ENCODE assay signal across 26 cellular contexts in genomic region chr12:114319422-114319821, GRCh38.
DNase-seq lines count a peak whose midpoint lies in the region; ATAC-seq and TF ChIP-seq lines count a peak whose summit lies in the region.
"Had no signal": no experiment of that assay in that cellular context is flagged by ENCODE, and none has a peak within 500 bp of the region (broad histone marks: within the 10 kb centered on the region; RNA-seq: fewer than 3 reads in every experiment).

No MANE protein-coding gene starts in this region.

- H2BK15ac ChIP-seq in H9 (ENCODE audit: low read depth, low read length) (no peak overlapping the region), mesendoderm (replicated peaks; ENCODE audit: low read depth) (no peak overlapping the region)

- H3K23me2 ChIP-seq in H9 (ENCODE audit: insufficient read length, low read depth, low read length, poor library complexity, severe bottlenecking), result no peaks in the 10 kb centered on the region

- H3K9me3 ChIP-seq in H9 (ENCODE audit: control insufficient read depth, low read depth, low read length) (no peaks in the 10 kb centered on the region), smooth muscle cell (replicated peaks; ENCODE audit: low read depth) (no peaks in the 10 kb centered on the region)
- H3K9me3 ChIP-seq: Caco-2 had no signal

- H2AK5ac ChIP-seq in H9 (ENCODE audit: insufficient read length, low read length), result no peak overlapping the region
- H2AK5ac ChIP-seq in mesendoderm (ENCODE audit: low read length), result no peak overlapping the region

- peaks cover 6% of the 10 kb centered on the region for H3F3A ChIP-seq in smooth muscle cell (ENCODE audit: low read depth)

- no peak for TF ChIP-seq CTCF in BJ (IDR thresholded peaks at IDR 0.05; ENCODE audit: insufficient read depth, low read depth, low read length)
- TF ChIP-seq CTCF in H9 (conservative IDR thresholded peaks at IDR 0.05), result no peak
- TF ChIP-seq CTCF in fibroblast of mammary gland (conservative IDR thresholded peaks at IDR 0.05; ENCODE audit: control insufficient read depth, insufficient read depth, low read depth, low read length), result no peak
- no peak for TF ChIP-seq CTCF in smooth muscle cell (IDR thresholded peaks at IDR 0.05; ENCODE audit: borderline replicate concordance, insufficient read depth, poor library complexity, severe bottlenecking)

- no peak overlapping the region for H2BK120ac ChIP-seq in H9 (ENCODE audit: low read depth, low read length, poor library complexity, severe bottlenecking)
- no peak overlapping the region for H2BK120ac ChIP-seq in mesendoderm (ENCODE audit: low read depth, low read length)

- H2BK5ac ChIP-seq in H9 (ENCODE audit: insufficient read length, low read length), result no peak overlapping the region
- no peak overlapping the region for H2BK5ac ChIP-seq in mesendoderm (ENCODE audit: low read length)

- H3K18ac ChIP-seq in H9 (ENCODE audit: insufficient read length, low read depth, low read length), result no peak overlapping the region
- no peak overlapping the region for H3K18ac ChIP-seq in mesendoderm (ENCODE audit: low read length)

- H3K79me2 ChIP-seq in H9 (ENCODE audit: insufficient read depth, low read length), result no peaks in the 10 kb centered on the region
- no peaks in the 10 kb centered on the region for H3K79me2 ChIP-seq in smooth muscle cell (ENCODE audit: low read depth)
- H3K79me2 ChIP-seq in mesendoderm (ENCODE audit: control insufficient read depth, insufficient read depth, low read length), result no peaks in the 10 kb centered on the region

- CTCF ChIA-PET in BJ (lab: Yijun Ruan, JAX), result interaction anchor here (0.6 kb wide), 1 partner anchor 221 kb away, joined by 3 read pairs; no protein-coding TSS in a partner anchor

- H3K79me1 ChIP-seq in H9 (ENCODE audit: insufficient read depth, low read depth, low read length, poor library complexity, severe bottlenecking) (no peaks in the 10 kb centered on the region), mesendoderm (ENCODE audit: low read length) (no peaks in the 10 kb centered on the region)

- no peak for ATAC-seq in HG03159 (IDR thresholded peaks at IDR 0.05; ENCODE audit: unreplicated experiment)
- ATAC-seq in GM19452 (IDR thresholded peaks at IDR 0.05; ENCODE audit: unreplicated experiment), result no peak
- ATAC-seq: activated CD4-positive, CD25-positive, alpha-beta regulatory T cell treated with anti-CD3 and anti-CD28 coated beads, Interleukin-2, amount 50 U/mL, for 24 hours had no signal

- H4K8ac ChIP-seq in H9 (replicated peaks; ENCODE audit: insufficient read length, low read depth, low read length), result no peak overlapping the region
- no peak overlapping the region for H4K8ac ChIP-seq in mesendoderm (ENCODE audit: low read depth, low read length)

- no peak overlapping the region for H4K5ac ChIP-seq in H9 (ENCODE audit: insufficient read length, low read depth, low read length)
- no peak overlapping the region for H4K5ac ChIP-seq in mesendoderm (ENCODE audit: low read length)

- H3K36me3 ChIP-seq in BJ (ENCODE audit: control insufficient read depth, insufficient read depth, low read length) (no peaks in the 10 kb centered on the region), smooth muscle cell (ENCODE audit: low read depth) (no peaks in the 10 kb centered on the region), mesendoderm (ENCODE audit: control insufficient read depth, insufficient read depth, low read length) (no peaks in the 10 kb centered on the region)
- H3K36me3 ChIP-seq: BLaER1 treated with 17β-estradiol and CSF1 and Interleukin-3, amounts not matched to agents 10 nM and 100 nM; spleen; tibial nerve had no signal

- H2AFZ ChIP-seq in H9 (ENCODE audit: low read length), result no peak overlapping the region
- H2AFZ ChIP-seq in smooth muscle cell (ENCODE audit: low read depth), result no peak overlapping the region

- POLR2A ChIA-PET in BJ (lab: Charles Lee), result no interaction called here

- no peak overlapping the region for H2BK20ac ChIP-seq in H9 (ENCODE audit: low read depth, low read length, poor library complexity, severe bottlenecking)

- no peaks in the 10 kb centered on the region for H3K4me1 ChIP-seq in H9 (ENCODE audit: insufficient read depth, low read length)
- no peaks in the 10 kb centered on the region for H3K4me1 ChIP-seq in smooth muscle cell (ENCODE audit: low read depth)
- no peaks in the 10 kb centered on the region for H3K4me1 ChIP-seq in mesendoderm (ENCODE audit: control insufficient read depth, low read depth, low read length)
- H3K4me1 ChIP-seq: Caco-2, spleen, tibial nerve had no signal

- H3K36me3 Mint-ChIP-seq in H9 (ENCODE audit: insufficient read depth in 1 of 3, low read depth in 3 of 3), result no peaks in the 10 kb centered on the region

- no CpG with 5 or more reads among the region's 11 CpGs for WGBS in H9 (ENCODE audit: extremely low coverage, insufficient read length, low lambda C conversion rate)
- WGBS in smooth muscle cell (ENCODE audit: low lambda C conversion rate), result 40% methylated on average over 11 of the region's 11 CpGs
- WGBS in mesendoderm (ENCODE audit: extremely low coverage, insufficient coverage, low lambda C conversion rate), result no CpG with 5 or more reads among the region's 11 CpGs

- H4K20me1 ChIP-seq in H9 (ENCODE audit: control insufficient read depth, insufficient read depth, insufficient read length) (no peaks in the 10 kb centered on the region), smooth muscle cell (ENCODE audit: low read depth) (no peaks in the 10 kb centered on the region)
- H4K20me1 ChIP-seq: BLaER1 treated with 17β-estradiol and CSF1 and Interleukin-3, amounts not matched to agents 10 nM and 100 nM had no signal

- H3K27me3 Mint-ChIP-seq in H9 (ENCODE audit: low read depth), result peaks cover 9% of the 10 kb centered on the region
- H3K27me3 Mint-ChIP-seq: central memory CD8-positive, alpha-beta T cell had no signal

- no peaks in the 10 kb centered on the region for H3K27me3 ChIP-seq in BJ (ENCODE audit: control insufficient read depth, insufficient read depth, low read length)
- no peaks in the 10 kb centered on the region for H3K27me3 ChIP-seq in H9 (ENCODE audit: insufficient read depth, low read length)
- no peaks in the 10 kb centered on the region for H3K27me3 ChIP-seq in smooth muscle cell (ENCODE audit: low read depth)
- H3K27me3 ChIP-seq in mesendoderm (ENCODE audit: insufficient read depth, low read length, poor library complexity), result no peaks in the 10 kb centered on the region
- H3K27me3 ChIP-seq: BLaER1 treated with 17β-estradiol and CSF1 and Interleukin-3, amounts not matched to agents 10 nM and 100 nM; dorsolateral prefrontal cortex; tibial nerve had no signal

- no peak overlapping the region for H3K9ac ChIP-seq in H9 (ENCODE audit: extremely low read depth, insufficient read length, low read length)
- no peak overlapping the region for H3K9ac ChIP-seq in smooth muscle cell (ENCODE audit: low read depth)
- no peak overlapping the region for H3K9ac ChIP-seq in mesendoderm (ENCODE audit: low read length)
- H3K9ac ChIP-seq: BLaER1 treated with 17β-estradiol and CSF1 and Interleukin-3, amounts not matched to agents 10 nM and 100 nM had no signal

- H3K56ac ChIP-seq in H9 (ENCODE audit: insufficient read length, low read depth, low read length), result no peak overlapping the region
- no peak overlapping the region for H3K56ac ChIP-seq in mesendoderm (ENCODE audit: low read length)

- H3K4ac ChIP-seq in H9 (ENCODE audit: low read depth, low read length) (no peak overlapping the region), mesendoderm (ENCODE audit: low read depth, low read length) (no peak overlapping the region)

- DNase-seq in BJ (ENCODE audit: low read depth), result peak; percentile 69
- DNase-seq in H9, result no peak
- peak; percentile 69 for DNase-seq in fibroblast of mammary gland (ENCODE audit: low read depth)
- DNase-seq in smooth muscle cell (lab: John Stamatoyannopoulos, UW; ENCODE audit: unreplicated experiment), result no peak
- DNase-seq in mesendoderm, result no peak
- DNase-seq: activated naive CD4-positive, alpha-beta T cell; activated T-cell treated with anti-CD3 and anti-CD28 coated beads, Interleukin-2, amount 50 U/mL, for 24 hours; Caco-2; DND-41; KBM-7; mammary epithelial cell; MV-4-11; NCI-H187 treated with DMSO at 0.1 percent for 48 hours; NCI-H226; NCI-H748 treated with DMSO at 0.1 percent for 48 hours; SHP77; spleen; stimulated activated CD4-positive, alpha-beta T cell treated with anti-CD3 and anti-CD28 coated beads, Interleukin-4, amount 100 ng/mL, for 1 hour; stimulated activated naive CD4-positive, alpha-beta T cell treated with Interleukin-2 at 50 U/mL for 16 hours had no signal

- no peak overlapping the region for H2BK12ac ChIP-seq in H9 (ENCODE audit: insufficient read length, low read depth, low read length)

- peaks cover 7 to 10% of the 10 kb centered on the region in 2 experiments for H3K4me1 Mint-ChIP-seq in H9
- H3K4me1 Mint-ChIP-seq: central memory CD8-positive, alpha-beta T cell had no signal

- H3K9me3 Mint-ChIP-seq in H9, result no peaks in the 10 kb centered on the region
- H3K9me3 Mint-ChIP-seq: central memory CD8-positive, alpha-beta T cell had no signal

- H3T11ph ChIP-seq in H9 (ENCODE audit: low read length), result no peak overlapping the region

- no peak overlapping the region for H3K4me3 ChIP-seq in BJ (ENCODE audit: low read depth, low read length)
- no peak overlapping the region for H3K4me3 ChIP-seq in fibroblast of mammary gland (ENCODE audit: control insufficient read depth, low read depth, low read length)
- H3K4me3 ChIP-seq in smooth muscle cell, result no peak overlapping the region
- no peak overlapping the region for H3K4me3 ChIP-seq in mesendoderm (ENCODE audit: low read length)
- H3K4me3 ChIP-seq: BLaER1 treated with 17β-estradiol and CSF1 and Interleukin-3, amounts not matched to agents 10 nM and 100 nM; dorsolateral prefrontal cortex; spleen; tibial nerve had no signal

- H3K23ac ChIP-seq in H9 (ENCODE audit: insufficient read length, low read depth, low read length) (no peak overlapping the region), mesendoderm (ENCODE audit: low read length) (no peak overlapping the region)

- no peak overlapping the region for H3K27ac ChIP-seq in H9 (ENCODE audit: insufficient read length, low read depth, low read length)
- peak overlapping the region; percentile 43 for H3K27ac ChIP-seq in smooth muscle cell (ENCODE audit: low read depth)
- no peak overlapping the region for H3K27ac ChIP-seq in mesendoderm (ENCODE audit: low read depth, low read length)
- H3K27ac ChIP-seq: BLaER1 treated with 17β-estradiol and CSF1 and Interleukin-3, amounts not matched to agents 10 nM and 100 nM; dorsolateral prefrontal cortex; spleen; tibial nerve had no signal

- no peak overlapping the region for H4K91ac ChIP-seq in H9 (ENCODE audit: insufficient read length, low read depth, low read length)

- peak overlapping the region; percentile 8 for H3K14ac ChIP-seq in H9 (ENCODE audit: insufficient read depth, low read length)

- H3K27ac Mint-ChIP-seq in H9, result no peak overlapping the region
- H3K27ac Mint-ChIP-seq: activated T-cell treated with anti-CD3 and anti-CD28 coated beads, Interleukin-2, amount 50 U/mL, for 24 hours had no signal

- no peak overlapping the region for H3K4me3 Mint-ChIP-seq in H9
- H3K4me3 Mint-ChIP-seq: activated T-cell treated with anti-CD3 and anti-CD28 coated beads, Interleukin-2, amount 50 U/mL, for 24 hours; central memory CD8-positive, alpha-beta T cell had no signal

- H3K4me2 ChIP-seq in H9 (ENCODE audit: insufficient read depth, insufficient read length, low read length), result no peak overlapping the region
- no peak overlapping the region for H3K4me2 ChIP-seq in smooth muscle cell
- no peak overlapping the region for H3K4me2 ChIP-seq in mesendoderm (ENCODE audit: low read length)
- H3K4me2 ChIP-seq: BLaER1 treated with 17β-estradiol and CSF1 and Interleukin-3, amounts not matched to agents 10 nM and 100 nM had no signal

Comparison
In these comparisons a context has a peak if more than half of its experiments do, and no peak if none do; other contexts are left out.
1. DNase-seq: peak in BJ (single experiment) and fibroblast of mammary gland (single experiment); none in H9 (single experiment), smooth muscle cell (single experiment) and mesendoderm (single experiment).